ENCODE assay signal across 8 cellular contexts in genomic region chr18:62522510-62523254, GRCh38. TPM values are rescaled to one million over a fixed set of nuclear protein-coding genes. Genes with fewer than 3 reads are reported as not detected.
DNase-seq lines count a peak whose midpoint lies in the region; ATAC-seq and TF ChIP-seq lines count a peak whose summit lies in the region.

ZCCHC2 (plus strand) TSS chr18:62523025; CDS start chr18:62523425, 400 bp downstream.

- peaks cover 33% of the 10 kb centered on the region for H3K27me3 Mint-ChIP-seq in WTC11 (ENCODE audit: low read depth)

- peaks cover 2% of the 10 kb centered on the region for H3K27me3 ChIP-seq in AG04450 (ENCODE audit: control insufficient read depth, insufficient read depth, low read length)

- H3K27ac Mint-ChIP-seq in WTC11: no peak within 1 kb of the TSS

- peak within 1 kb of the TSS; percentile 87 for H3K4me3 Mint-ChIP-seq in WTC11

- peaks cover 31% of the 10 kb centered on the region for H3K4me1 Mint-ChIP-seq in WTC11

- H3K9me3 Mint-ChIP-seq in WTC11: no peaks in the 10 kb centered on the region

- TF ChIP-seq CTCF in AG04450 (IDR thresholded peaks at IDR 0.05; ENCODE audit: low read depth, low read length): no peak
- TF ChIP-seq CTCF in WTC11 (IDR thresholded peaks at IDR 0.05): no peak
- no peak for TF ChIP-seq CTCF in cardiac fibroblast (IDR thresholded peaks at IDR 0.05; ENCODE audit: low read depth, low read length)

- peak within 1 kb of the TSS; percentile 91 for H3K27ac ChIP-seq in AG04450 (ENCODE audit: low read depth, low read length)

- H3K9me3 ChIP-seq in AG04450 (ENCODE audit: control insufficient read depth, insufficient read depth, low read length): no peaks in the 10 kb centered on the region

- H3K4me3 ChIP-seq in AG04450 (ENCODE audit: low read depth, low read length) (peak within 1 kb of the TSS; percentile 78), cardiac fibroblast (replicated peaks in 1 of 2; ENCODE audit: low read depth in 2 of 2, low read length in 2 of 2) (peak within 1 kb of the TSS; percentile 80 to 85)

- CTCF ChIA-PET in AG04450 (lab: Charles Lee): interaction anchor here (1.0 to 2.5 kb wide), 5 partner anchors 56 to 460 kb away, joined by 3 to 14 read pairs (median 7); no protein-coding TSS in a partner anchor
- CTCF ChIA-PET in WTC11 (lab: Charles Lee): interaction anchor here (0.9 to 4.6 kb wide), 4 partner anchors 65 to 198 kb away, joined by 3 to 23 read pairs (median 6); partner anchors contain the start of gene TNFRSF11A

- ATAC-seq in GM18909 (IDR thresholded peaks at IDR 0.05; ENCODE audit: poor library complexity, unreplicated experiment): peak; percentile 79
- ATAC-seq in HG03175 (IDR thresholded peaks at IDR 0.05; ENCODE audit: unreplicated experiment): peak; percentile 71
- ATAC-seq in WTC11: peak; percentile 74

- POLR2A ChIA-PET in AG04450 (lab: Yijun Ruan, JAX) (interaction anchor here (1.5 kb wide), 1 partner anchor 55 kb away, joined by 9 read pairs; no protein-coding TSS in a partner anchor), WTC11 (lab: Charles Lee) (interaction anchor here (1.1 to 1.3 kb wide), 3 partner anchors 85 to 192 kb away, joined by 3 read pairs; no protein-coding TSS in a partner anchor)

- H3K36me3 Mint-ChIP-seq in WTC11: no peaks in the 10 kb centered on the region

- DNase-seq in AG04450 (ENCODE audit: low read depth, low spot score) (peak; percentile 94), NCI-H226 (peak; percentile 88), WTC11 (ENCODE audit: low spot score) (peak; percentile 98), cardiac fibroblast (ENCODE audit: low read depth in 2 of 2) (peak; percentile 98 to 99), iPS-NIHi7 (ENCODE audit: extremely low spot score) (peak; percentile 93), smooth muscle cell of the brain vasculature (ENCODE audit: low read depth, low spot score) (peak; percentile 92)

TF ChIP-seq in WTC11, 78 proteins besides CTCF, POLR2A, EP300 and RAD21 (continues in another document):
- TF ChIP-seq MYBL2 (CRISPR knock-in tag; IDR thresholded peaks at IDR 0.05): no peak
- TF ChIP-seq CBFB (CRISPR knock-in tag; IDR thresholded peaks at IDR 0.05; ENCODE audit: low read depth): peak; percentile 81; the same call in 1 of the 2 replicates
- no peak for TF ChIP-seq ZNF396 (CRISPR knock-in tag; IDR thresholded peaks at IDR 0.05; ENCODE audit: borderline replicate concordance)
- peak; percentile 98 for TF ChIP-seq KAT7 (CRISPR knock-in tag; IDR thresholded peaks at IDR 0.05; ENCODE audit: borderline replicate concordance)
- TF ChIP-seq TEAD4 (CRISPR knock-in tag; IDR thresholded peaks at IDR 0.05): no peak
- peak; percentile 64; the same call in 1 of the 2 replicates for TF ChIP-seq TP53 (CRISPR knock-in tag; IDR thresholded peaks at IDR 0.05)
- peak; percentile 79; the same call in 1 of the 2 replicates for TF ChIP-seq FOXP4 (CRISPR knock-in tag; IDR thresholded peaks at IDR 0.05)
- TF ChIP-seq MAX (CRISPR knock-in tag; IDR thresholded peaks at IDR 0.05): peak; percentile 77
- no peak for TF ChIP-seq NR3C1 (CRISPR knock-in tag; conservative IDR thresholded peaks at IDR 0.05; ENCODE audit: low read depth)
- TF ChIP-seq TEAD1 (CRISPR knock-in tag; IDR thresholded peaks at IDR 0.05): peak; percentile 69; the same call in 1 of the 2 replicates
- TF ChIP-seq RELA (CRISPR knock-in tag; IDR thresholded peaks at IDR 0.05; ENCODE audit: borderline replicate concordance): peak; percentile 88; the same call in 1 of the 2 replicates
- TF ChIP-seq ZNF532 (CRISPR knock-in tag; IDR thresholded peaks at IDR 0.05; ENCODE audit: borderline replicate concordance): no peak
- TF ChIP-seq USF2 (CRISPR knock-in tag; IDR thresholded peaks at IDR 0.05): peak; percentile 58
- no peak for TF ChIP-seq ATF2 (CRISPR knock-in tag; IDR thresholded peaks at IDR 0.05; ENCODE audit: borderline replicate concordance, low read depth)
- TF ChIP-seq ZMAT4 (CRISPR knock-in tag; IDR thresholded peaks at IDR 0.05): no peak
- TF ChIP-seq ZBTB43 (CRISPR knock-in tag; IDR thresholded peaks at IDR 0.05): peak; percentile 14; the same call in 1 of the 2 replicates

RNA-seq across cellular contexts. Expression of gene ZCCHC2, which starts in this region (rescaled TPM):
- 4.9 and 5.8 TPM in 2 replicates for polyA plus RNA-seq in AG04450 (2011; rRNA removed)
- 11.7 and 14.3 TPM in 2 replicates for polyA minus RNA-seq in AG04450 (2011; rRNA and poly(A)+ RNA removed)
- 15.9 to 18.8 TPM (median 16.7 TPM) in 3 replicates for total RNA-seq in WTC11 (2021)

Comparison
In these comparisons a context has a peak if more than half of its experiments do, and no peak if none do; other contexts are left out.
1. Peak in every context shown above with its lines: DNase-seq, ATAC-seq, H3K4me3 ChIP-seq and H3K27ac ChIP-seq.